In genomic region chr10:96255569-96256335, GRCh38 we compare ENCODE assay signal across 23 cellular contexts. TPM values are rescaled to one million over a fixed set of nuclear protein-coding genes. Genes with fewer than 3 reads are reported as not detected.
DNase-seq lines count a peak whose midpoint lies in the region; ATAC-seq and TF ChIP-seq lines count a peak whose summit lies in the region.
"Had no signal": no experiment of that assay in that cellular context is flagged by ENCODE, and none has a peak within 500 bp of the region (broad histone marks: within the 10 kb centered on the region; RNA-seq: fewer than 3 reads in every experiment).

No MANE protein-coding gene starts in this region.

- H3K4me1 Mint-ChIP-seq in dendritic cell treated with granulocyte-macrophage colony-stimulating factor and Interleukin-4, amounts not matched to agents 40 ng/mL and 50 ng/mL, for 4 days (ENCODE audit: low read depth): peaks cover 48% of the 10 kb centered on the region
- peaks cover 23% of the 10 kb centered on the region for H3K4me1 Mint-ChIP-seq in type B pancreatic cell (ENCODE audit: unreplicated experiment)
- H3K4me1 Mint-ChIP-seq in stimulated activated naive B cell treated with anti-CD40 and anti-IgM and Interleukin-4, amounts not matched to agents 10 μg/mL and 1 μg/mL and 100 μg/mL, for 72 hours: peaks cover 54 to 89% of the 10 kb centered on the region in 2 donors
- H3K4me1 Mint-ChIP-seq: T-cell had no signal

- H3K27me3 Mint-ChIP-seq in dendritic cell treated with granulocyte-macrophage colony-stimulating factor and Interleukin-4, amounts not matched to agents 40 ng/mL and 50 ng/mL, for 4 days: no peaks in the 10 kb centered on the region
- H3K27me3 Mint-ChIP-seq in type B pancreatic cell: no peaks in the 10 kb centered on the region
- no peaks in the 10 kb centered on the region for H3K27me3 Mint-ChIP-seq in stimulated activated naive B cell treated with anti-CD40 and anti-IgM and Interleukin-4, amounts not matched to agents 10 μg/mL and 1 μg/mL and 100 μg/mL, for 72 hours
- H3K27me3 Mint-ChIP-seq: activated naive CD8-positive, alpha-beta T cell treated with anti-CD3 and anti-CD28 coated beads, Interleukin-2, amount 50 U/mL, for 24 hours; T-cell had no signal

- no peak for TF ChIP-seq CTCF in type B pancreatic cell (conservative IDR thresholded peaks at IDR 0.05)

- peaks cover 39% of the 10 kb centered on the region for H3K36me3 Mint-ChIP-seq in dendritic cell treated with granulocyte-macrophage colony-stimulating factor and Interleukin-4, amounts not matched to agents 40 ng/mL and 50 ng/mL, for 4 days (ENCODE audit: low read depth)
- H3K36me3 Mint-ChIP-seq in type B pancreatic cell: peaks cover 5% of the 10 kb centered on the region
- peaks cover 56 to 59% of the 10 kb centered on the region in 2 donors for H3K36me3 Mint-ChIP-seq in stimulated activated naive B cell treated with anti-CD40 and anti-IgM and Interleukin-4, amounts not matched to agents 10 μg/mL and 1 μg/mL and 100 μg/mL, for 72 hours
- H3K36me3 Mint-ChIP-seq: T-cell had no signal

- H3K9me3 Mint-ChIP-seq in dendritic cell treated with granulocyte-macrophage colony-stimulating factor and Interleukin-4, amounts not matched to agents 40 ng/mL and 50 ng/mL, for 4 days: no peaks in the 10 kb centered on the region
- no peaks in the 10 kb centered on the region for H3K9me3 Mint-ChIP-seq in type B pancreatic cell
- H3K9me3 Mint-ChIP-seq in stimulated activated naive B cell treated with anti-CD40 and anti-IgM and Interleukin-4, amounts not matched to agents 10 μg/mL and 1 μg/mL and 100 μg/mL, for 72 hours: no peaks in the 10 kb centered on the region
- H3K9me3 Mint-ChIP-seq: activated naive CD8-positive, alpha-beta T cell treated with anti-CD3 and anti-CD28 coated beads, Interleukin-2, amount 50 U/mL, for 24 hours; T-cell had no signal

- peak; percentile 14 to 55 for DNase-seq in NCI-H524 (lab: John Stamatoyannopoulos, UW)
- no peak for DNase-seq in NCI-H524 treated with DMSO at 0.1 percent for 48 hours (lab: John Stamatoyannopoulos, UW)
- DNase-seq in NCI-H1694 (lab: John Stamatoyannopoulos, UW): peak; percentile 70
- no peak for DNase-seq in type B pancreatic cell (ENCODE audit: extremely low spot score, unreplicated experiment)
- DNase-seq in stimulated activated naive B cell treated with anti-CD40 and anti-IgM and Interleukin-4, amounts not matched to agents 10 μg/mL and 1 μg/mL and 100 μg/mL, for 72 hours: no peak
- DNase-seq: activated CD4-positive, CD25-positive, alpha-beta regulatory T cell treated with anti-CD3 and anti-CD28 coated beads, Interleukin-2, amount 50 U/mL, for 72 hours; activated CD8-positive, alpha-beta T cell treated with anti-CD3 and anti-CD28 coated beads, Interleukin-2, amount 10 ng/mL, durations not matched to agents 7 days and 5 days; activated effector memory CD4-positive, alpha-beta T cell treated with Interleukin-2 at 50 U/mL for 16 hours; activated naive CD8-positive, alpha-beta T cell treated with anti-CD3 and anti-CD28 coated beads, Interleukin-2, amount 50 U/mL, for 24 hours; activated T-cell treated with anti-CD3 and anti-CD28 coated beads for 4 hours; heart left ventricle; KG1; NCI-H510A; psoas muscle; T-cell; trophoblast cell had no signal

- ATAC-seq in stimulated activated naive B cell treated with anti-CD40 and anti-IgM and Interleukin-4, amounts not matched to agents 10 μg/mL and 1 μg/mL and 100 μg/mL, for 72 hours (replicated peaks): no peak
- ATAC-seq in HG02642 (IDR thresholded peaks at IDR 0.05; ENCODE audit: poor library complexity, unreplicated experiment): no peak
- no peak for ATAC-seq in GM18858 (IDR thresholded peaks at IDR 0.05; ENCODE audit: unreplicated experiment)
- ATAC-seq: A549; activated CD8-positive, alpha-beta T cell treated with anti-CD3 and anti-CD28 coated beads, Interleukin-2, amount 10 ng/mL, durations not matched to agents 7 days and 5 days; activated naive CD8-positive, alpha-beta T cell treated with anti-CD3 and anti-CD28 coated beads, Interleukin-2, amount 50 U/mL, for 24 hours; heart left ventricle; psoas muscle; T-cell had no signal

- intact Hi-C loops in dendritic cell treated with granulocyte-macrophage colony-stimulating factor and Interleukin-4, amounts not matched to agents 40 ng/mL and 50 ng/mL, for 4 days (cut with micrococcal nuclease): no loop called here

- H3K27ac Mint-ChIP-seq in dendritic cell treated with granulocyte-macrophage colony-stimulating factor and Interleukin-4, amounts not matched to agents 40 ng/mL and 50 ng/mL, for 4 days: peak overlapping the region; percentile 38
- H3K27ac Mint-ChIP-seq in type B pancreatic cell: no peak overlapping the region
- no peak overlapping the region for H3K27ac Mint-ChIP-seq in stimulated activated naive B cell treated with anti-CD40 and anti-IgM and Interleukin-4, amounts not matched to agents 10 μg/mL and 1 μg/mL and 100 μg/mL, for 72 hours
- H3K27ac Mint-ChIP-seq: activated CD8-positive, alpha-beta T cell treated with anti-CD3 and anti-CD28 coated beads, Interleukin-2, amount 10 ng/mL, durations not matched to agents 7 days and 5 days; activated naive CD8-positive, alpha-beta T cell treated with anti-CD3 and anti-CD28 coated beads, Interleukin-2, amount 50 U/mL, for 24 hours; T-cell had no signal

- H3K4me3 Mint-ChIP-seq in dendritic cell treated with granulocyte-macrophage colony-stimulating factor and Interleukin-4, amounts not matched to agents 40 ng/mL and 50 ng/mL, for 4 days: no peak overlapping the region
- peak overlapping the region; percentile 30 for H3K4me3 Mint-ChIP-seq in type B pancreatic cell
- H3K4me3 Mint-ChIP-seq in stimulated activated naive B cell treated with anti-CD40 and anti-IgM and Interleukin-4, amounts not matched to agents 10 μg/mL and 1 μg/mL and 100 μg/mL, for 72 hours: no peak overlapping the region
- H3K4me3 Mint-ChIP-seq: activated CD8-positive, alpha-beta T cell treated with anti-CD3 and anti-CD28 coated beads, Interleukin-2, amount 10 ng/mL, durations not matched to agents 7 days and 5 days; activated naive CD8-positive, alpha-beta T cell treated with anti-CD3 and anti-CD28 coated beads, Interleukin-2, amount 50 U/mL, for 24 hours; T-cell had no signal

RNA-seq across cellular contexts. Expression of gene BLNK, which starts 15.6 kb away (rescaled TPM):
- 21.7 and 59.8 TPM in 2 replicates for total RNA-seq in type B pancreatic cell (ENCODE audit: low replicate concordance)
- total RNA-seq: activated CD8-positive, alpha-beta T cell treated with anti-CD3 and anti-CD28 coated beads, Interleukin-2, amount 10 ng/mL, durations not matched to agents 7 days and 5 days; lung microvascular endothelial cell; SJCRH30 had no signal

RNA-seq across cellular contexts. Expression of gene DNTT, which starts 48.5 kb away (rescaled TPM):
- total RNA-seq in type B pancreatic cell (ENCODE audit: low replicate concordance): not detected in 2 replicates
- total RNA-seq: activated CD8-positive, alpha-beta T cell treated with anti-CD3 and anti-CD28 coated beads, Interleukin-2, amount 10 ng/mL, durations not matched to agents 7 days and 5 days; cerebellum; heart left ventricle; lung microvascular endothelial cell; psoas muscle; SJCRH30 had no signal

Comparison
In these comparisons a context has a peak if more than half of its experiments do, and no peak if none do; other contexts are left out.
1. DNase-seq: peak in NCI-H524 (2 of 2) and NCI-H1694 (single experiment); none in NCI-H524 treated with DMSO at 0.1 percent for 48 hours (single experiment), type B pancreatic cell (single experiment) and stimulated activated naive B cell treated with anti-CD40 and anti-IgM and Interleukin-4, amounts not matched to agents 10 μg/mL and 1 μg/mL and 100 μg/mL, for 72 hours (single experiment).